In the genomic region with DNA sequence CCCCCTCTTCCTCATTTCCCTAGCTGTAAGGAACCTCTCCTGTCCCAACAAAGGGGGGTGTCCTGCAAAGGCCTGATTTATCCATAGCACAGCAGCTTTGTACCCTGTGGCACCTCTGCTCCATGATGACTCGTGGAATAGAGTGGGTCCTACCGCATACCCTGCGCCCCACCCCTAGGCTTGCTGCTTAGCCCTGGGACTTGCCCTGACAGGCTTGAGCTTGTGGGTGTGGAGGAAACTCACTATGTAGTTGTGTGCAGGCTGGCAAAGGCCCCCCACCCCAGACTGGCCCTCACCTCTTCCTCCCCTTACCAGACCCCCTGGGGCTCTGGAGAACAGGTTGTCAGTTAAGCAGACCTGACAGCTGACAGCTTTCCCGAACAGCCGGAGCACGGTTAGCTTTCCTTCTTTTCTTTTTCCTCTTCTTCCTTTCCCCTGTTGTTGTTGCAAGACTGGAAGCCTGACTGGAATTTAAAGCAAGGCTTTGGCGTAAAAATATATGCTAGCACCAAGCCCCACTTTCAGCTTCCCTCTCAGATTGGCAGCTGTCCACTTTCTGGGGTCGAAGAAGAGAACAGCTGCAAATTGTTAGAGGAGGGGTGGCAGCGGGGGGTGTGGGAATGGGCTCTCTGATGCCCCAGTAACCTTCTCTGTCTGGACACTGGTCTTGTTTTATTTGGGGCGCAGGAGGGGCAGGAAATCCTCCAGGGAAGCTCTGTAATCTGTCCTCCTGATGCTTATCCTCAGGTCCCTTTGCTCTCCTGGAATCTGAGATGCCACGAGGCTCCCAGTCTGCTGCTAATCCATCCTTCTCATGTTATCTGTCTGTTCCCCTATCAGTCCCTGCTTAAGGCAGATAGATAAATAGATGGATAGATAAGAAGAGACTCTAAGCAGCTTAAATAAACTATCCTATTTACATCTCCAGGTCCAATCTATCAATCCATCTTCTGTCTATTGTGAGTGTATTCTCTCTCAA, we compare ENCODE assay signal across 1 cellular context.
TF ChIP-seq lines count a peak whose summit lies in the region.

No MANE protein-coding gene starts in this region.

TF ChIP-seq in HepG2, 621 proteins besides CTCF, POLR2A, EP300 and RAD21:
- TF ChIP-seq MEIS2 (CRISPR knock-in tag; IDR thresholded peaks at IDR 0.05) (no peak), ZNF335 (CRISPR knock-in tag; IDR thresholded peaks at IDR 0.05) (no peak), SKI (IDR thresholded peaks at IDR 0.05; ENCODE audit: partially characterized antibody) (no peak), KLF6 (CRISPR knock-in tag; IDR thresholded peaks at IDR 0.05) (no peak), HNRNPLL (IDR thresholded peaks at IDR 0.05; ENCODE audit: low read depth, low read length, poor library complexity, severe bottlenecking) (no peak), ZNF441 (CRISPR knock-in tag; IDR thresholded peaks at IDR 0.05; ENCODE audit: borderline replicate concordance) (no peak), HOXA5 (CRISPR knock-in tag; IDR thresholded peaks at IDR 0.05) (no peak), PTBP1 (IDR thresholded peaks at IDR 0.05; ENCODE audit: low read depth, low read length, poor library complexity, severe bottlenecking) (no peak), JUND (CRISPR knock-in tag; IDR thresholded peaks at IDR 0.05) (no peak), SRY (CRISPR knock-in tag; IDR thresholded peaks at IDR 0.05) (no peak), TARDBP (CRISPR knock-in tag; IDR thresholded peaks at IDR 0.05) (no peak), YEATS2 (CRISPR knock-in tag; IDR thresholded peaks at IDR 0.05; ENCODE audit: borderline replicate concordance) (no peak), ZNF558 (CRISPR knock-in tag; IDR thresholded peaks at IDR 0.05; ENCODE audit: borderline replicate concordance) (no peak), THYN1 (CRISPR knock-in tag; IDR thresholded peaks at IDR 0.05; ENCODE audit: borderline replicate concordance, low read depth) (no peak), ESRRA (CRISPR knock-in tag; IDR thresholded peaks at IDR 0.05; ENCODE audit: low read depth) (no peak), ZNF318 (CRISPR knock-in tag; IDR thresholded peaks at IDR 0.05) (no peak)
- TF ChIP-seq, protein P1, sequence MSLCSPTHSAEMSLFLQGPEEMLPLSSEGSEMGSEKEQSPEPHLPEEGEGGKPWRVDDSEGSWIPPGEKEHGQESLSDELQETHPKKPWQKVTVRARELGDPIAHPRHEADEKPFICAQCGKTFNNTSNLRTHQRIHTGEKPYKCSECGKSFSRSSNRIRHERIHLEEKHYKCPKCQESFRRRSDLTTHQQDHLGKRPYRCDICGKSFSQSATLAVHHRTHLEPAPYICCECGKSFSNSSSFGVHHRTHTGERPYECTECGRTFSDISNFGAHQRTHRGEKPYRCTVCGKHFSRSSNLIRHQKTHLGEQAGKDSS (CRISPR knock-in tag; IDR thresholded peaks at IDR 0.05; ENCODE audit: borderline replicate concordance, low read depth), result no peak
- TF ChIP-seq, protein P2, sequence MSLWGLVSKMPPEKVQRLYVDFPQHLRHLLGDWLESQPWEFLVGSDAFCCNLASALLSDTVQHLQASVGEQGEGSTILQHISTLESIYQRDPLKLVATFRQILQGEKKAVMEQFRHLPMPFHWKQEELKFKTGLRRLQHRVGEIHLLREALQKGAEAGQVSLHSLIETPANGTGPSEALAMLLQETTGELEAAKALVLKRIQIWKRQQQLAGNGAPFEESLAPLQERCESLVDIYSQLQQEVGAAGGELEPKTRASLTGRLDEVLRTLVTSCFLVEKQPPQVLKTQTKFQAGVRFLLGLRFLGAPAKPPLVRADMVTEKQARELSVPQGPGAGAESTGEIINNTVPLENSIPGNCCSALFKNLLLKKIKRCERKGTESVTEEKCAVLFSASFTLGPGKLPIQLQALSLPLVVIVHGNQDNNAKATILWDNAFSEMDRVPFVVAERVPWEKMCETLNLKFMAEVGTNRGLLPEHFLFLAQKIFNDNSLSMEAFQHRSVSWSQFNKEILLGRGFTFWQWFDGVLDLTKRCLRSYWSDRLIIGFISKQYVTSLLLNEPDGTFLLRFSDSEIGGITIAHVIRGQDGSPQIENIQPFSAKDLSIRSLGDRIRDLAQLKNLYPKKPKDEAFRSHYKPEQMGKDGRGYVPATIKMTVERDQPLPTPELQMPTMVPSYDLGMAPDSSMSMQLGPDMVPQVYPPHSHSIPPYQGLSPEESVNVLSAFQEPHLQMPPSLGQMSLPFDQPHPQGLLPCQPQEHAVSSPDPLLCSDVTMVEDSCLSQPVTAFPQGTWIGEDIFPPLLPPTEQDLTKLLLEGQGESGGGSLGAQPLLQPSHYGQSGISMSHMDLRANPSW (CRISPR knock-in tag; IDR thresholded peaks at IDR 0.05; ENCODE audit: borderline replicate concordance), result no peak
- TF ChIP-seq, protein P3, sequence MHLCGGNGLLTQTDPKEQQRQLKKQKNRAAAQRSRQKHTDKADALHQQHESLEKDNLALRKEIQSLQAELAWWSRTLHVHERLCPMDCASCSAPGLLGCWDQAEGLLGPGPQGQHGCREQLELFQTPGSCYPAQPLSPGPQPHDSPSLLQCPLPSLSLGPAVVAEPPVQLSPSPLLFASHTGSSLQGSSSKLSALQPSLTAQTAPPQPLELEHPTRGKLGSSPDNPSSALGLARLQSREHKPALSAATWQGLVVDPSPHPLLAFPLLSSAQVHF (CRISPR knock-in tag; IDR thresholded peaks at IDR 0.05), result no peak
TF ChIP-seq in HepG2: peak in this region for 0.
